Comparison of ENCODE assay signal across 30 cellular contexts in genomic region chr7:92002720-92003119, GRCh38.
DNase-seq lines count a peak whose midpoint lies in the region; ATAC-seq and TF ChIP-seq lines count a peak whose summit lies in the region.
"Had no signal": no experiment of that assay in that cellular context is flagged by ENCODE, and none has a peak within 500 bp of the region (broad histone marks: within the 10 kb centered on the region; RNA-seq: fewer than 3 reads in every experiment).

No MANE protein-coding gene starts in this region.

- no peak overlapping the region for H2AK5ac ChIP-seq in neuronal stem cell (ENCODE audit: low read depth, low read length)

- H3K36me3 Mint-ChIP-seq in CD14-positive monocyte, result peaks cover 60 to 73% of the 10 kb centered on the region in 2 donors

- H3K23ac ChIP-seq in neuronal stem cell (ENCODE audit: low read depth, low read length, poor library complexity), result no peak overlapping the region

- H4K91ac ChIP-seq in neuronal stem cell (ENCODE audit: low read depth, low read length, poor library complexity), result no peak overlapping the region

- DNase-seq in LHCN-M2 (ENCODE audit: low read depth) (peak; percentile 7), CD14-positive monocyte (ENCODE audit: low spot score) (no peak), neuronal stem cell (ENCODE audit: low spot score) (no peak)
- no peak for DNase-seq in activated CD4-positive, alpha-beta T cell treated with anti-CD3 and anti-CD28 coated beads, Interleukin-2, amount 50 U/mL, for 4 hours
- DNase-seq: activated CD4-positive, alpha-beta T cell treated with anti-CD3 and anti-CD28 coated beads for 48 hours; activated naive CD4-positive, alpha-beta T cell treated with anti-CD3 and anti-CD28 coated beads, Interleukin-2, amount 10 ng/mL, durations not matched to agents 7 days and 5 days; amniotic stem cell; CD8-positive, alpha-beta memory T cell; DMS153; gastrocnemius medialis; GDM1; hippocampal formation; immature natural killer cell; left ventricle myocardium inferior; naive thymus-derived CD4-positive, alpha-beta T cell; NCI-H1092; NCI-H187 treated with DMSO at 0.1 percent for 48 hours; occipital lobe; RPMI8226; trophoblast cell had no signal

- H3K36me3 ChIP-seq in neuronal stem cell (replicated peaks in 1 of 2; ENCODE audit: control insufficient read depth in 2 of 2, insufficient read depth in 2 of 2, low read length in 2 of 2), result peaks cover 2 to 83% of the 10 kb centered on the region in 2 donors

- no peak overlapping the region for H3K4ac ChIP-seq in neuronal stem cell (ENCODE audit: low read length)

- H2BK5ac ChIP-seq in neuronal stem cell (ENCODE audit: low read length), result no peak overlapping the region

- H3K79me1 ChIP-seq in neuronal stem cell (ENCODE audit: low read depth, low read length), result no peaks in the 10 kb centered on the region

- no peak for TF ChIP-seq CTCF in CD14-positive monocyte (IDR thresholded peaks at IDR 0.05)

- WGBS in neuronal stem cell (ENCODE audit: extremely low coverage in 2 of 2, insufficient read length in 2 of 2, insufficient replicate concordance in 1 of 2), 2 donors, result no CpG with 5 or more reads among the region's 1 CpG

- no peak overlapping the region for H4K8ac ChIP-seq in neuronal stem cell (ENCODE audit: low read depth, low read length)

- H3K9me3 Mint-ChIP-seq in CD14-positive monocyte, result peaks cover 0 to 11% (median 2%) of the 10 kb centered on the region in 7 donors
- H3K9me3 Mint-ChIP-seq: activated naive CD4-positive, alpha-beta T cell treated with anti-CD3 and anti-CD28 coated beads, Interleukin-2, amount 10 ng/mL, durations not matched to agents 7 days and 5 days; CD8-positive, alpha-beta memory T cell had no signal

- H3K4me1 ChIP-seq in neuronal stem cell (ENCODE audit: control insufficient read depth in 2 of 2, insufficient read depth in 1 of 2, low read depth in 1 of 2, low read length in 2 of 2), result no peaks in the 10 kb centered on the region
- H3K4me1 ChIP-seq: esophagus muscularis mucosa, gastrocnemius medialis had no signal

- no peak overlapping the region for H3K4me3 Mint-ChIP-seq in CD14-positive monocyte
- H3K4me3 Mint-ChIP-seq: activated naive CD4-positive, alpha-beta T cell treated with anti-CD3 and anti-CD28 coated beads, Interleukin-2, amount 10 ng/mL, durations not matched to agents 7 days and 5 days; CD8-positive, alpha-beta memory T cell; immature natural killer cell; mesothelial cell of epicardium; naive thymus-derived CD4-positive, alpha-beta T cell; T-helper 1 cell treated with Interleukin-12 subunit alpha and Interleukin-12 subunit beta and Interleukin-4 antibody, amounts not matched to agents 30 μg/mL and 1 μg/mL, for 36 hours had no signal

- H2BK15ac ChIP-seq in neuronal stem cell (ENCODE audit: low read length), result no peak overlapping the region

- no peak overlapping the region for H3K9ac ChIP-seq in neuronal stem cell (ENCODE audit: low read depth, low read length, poor library complexity)

- no peak overlapping the region for H3K18ac ChIP-seq in neuronal stem cell (ENCODE audit: low read length)

- peak; percentile 74 for ATAC-seq in GM18517 (IDR thresholded peaks at IDR 0.05; ENCODE audit: unreplicated experiment)
- peak; percentile 68 for ATAC-seq in GM21381 (IDR thresholded peaks at IDR 0.05; ENCODE audit: unreplicated experiment)
- ATAC-seq in HG02884 (IDR thresholded peaks at IDR 0.05; ENCODE audit: unreplicated experiment), result peak; percentile 66
- ATAC-seq in HG03108 (IDR thresholded peaks at IDR 0.05; ENCODE audit: unreplicated experiment), result no peak
- ATAC-seq: gastrocnemius medialis; HepG2; naive thymus-derived CD4-positive, alpha-beta T cell had no signal

- H3K4me2 ChIP-seq in neuronal stem cell (ENCODE audit: insufficient read depth, low read length, poor library complexity, severe bottlenecking), result no peak overlapping the region

- H3K4me3 ChIP-seq in neuronal stem cell (ENCODE audit: low read length in 2 of 2), result no peak overlapping the region
- H3K4me3 ChIP-seq: esophagus muscularis mucosa, gastrocnemius medialis, left ventricle myocardium inferior, skin epidermis had no signal

- H3K27ac Mint-ChIP-seq in CD14-positive monocyte, result no peak overlapping the region
- H3K27ac Mint-ChIP-seq: activated naive CD4-positive, alpha-beta T cell treated with anti-CD3 and anti-CD28 coated beads, Interleukin-2, amount 10 ng/mL, durations not matched to agents 7 days and 5 days; immature natural killer cell; mesothelial cell of epicardium; naive thymus-derived CD4-positive, alpha-beta T cell; T-helper 1 cell treated with Interleukin-12 subunit alpha and Interleukin-12 subunit beta and Interleukin-4 antibody, amounts not matched to agents 30 μg/mL and 1 μg/mL, for 36 hours had no signal

- H2AFZ ChIP-seq in neuronal stem cell (ENCODE audit: low read length), result no peak overlapping the region

- no peak overlapping the region for H3K14ac ChIP-seq in neuronal stem cell (ENCODE audit: low read length)

- H3K27me3 Mint-ChIP-seq in CD14-positive monocyte (ENCODE audit: low read depth in 3 of 3), result peaks cover 0 to 2% (median 0%) of the 10 kb centered on the region in 3 donors
- H3K27me3 Mint-ChIP-seq: activated naive CD4-positive, alpha-beta T cell treated with anti-CD3 and anti-CD28 coated beads, Interleukin-2, amount 10 ng/mL, durations not matched to agents 7 days and 5 days; CD8-positive, alpha-beta memory T cell; naive thymus-derived CD4-positive, alpha-beta T cell had no signal

- no peaks in the 10 kb centered on the region for H3K4me1 Mint-ChIP-seq in CD14-positive monocyte
- H3K4me1 Mint-ChIP-seq: activated naive CD4-positive, alpha-beta T cell treated with anti-CD3 and anti-CD28 coated beads, Interleukin-2, amount 10 ng/mL, durations not matched to agents 7 days and 5 days; immature natural killer cell; mesothelial cell of epicardium had no signal

- H2BK12ac ChIP-seq in neuronal stem cell (ENCODE audit: low read length), result no peak overlapping the region

- H2BK120ac ChIP-seq in neuronal stem cell (ENCODE audit: low read depth, low read length), result no peak overlapping the region

- H3K27me3 ChIP-seq in neuronal stem cell (ENCODE audit: control insufficient read depth in 3 of 3, insufficient read depth in 3 of 3, low read depth in 1 of 3, low read length in 3 of 3), result no peaks in the 10 kb centered on the region
- H3K27me3 ChIP-seq: esophagus muscularis mucosa, gastrocnemius medialis had no signal

- intact Hi-C loops in CD14-positive monocyte (cut with micrococcal nuclease), result no loop called here

- H3K27ac ChIP-seq in neuronal stem cell (replicated peaks; ENCODE audit: low read length), result no peak overlapping the region
- H3K27ac ChIP-seq: esophagus muscularis mucosa, gastrocnemius medialis, left ventricle myocardium inferior, skin epidermis, VCaP had no signal

- peaks cover 0 to 19% of the 10 kb centered on the region in 2 donors for H3K9me3 ChIP-seq in neuronal stem cell (replicated peaks in 1 of 2; ENCODE audit: control insufficient read depth in 2 of 2, insufficient read depth in 1 of 2, low read depth in 1 of 2, low read length in 2 of 2)
- H3K9me3 ChIP-seq: esophagus muscularis mucosa, gastrocnemius medialis had no signal
